Comparison of ENCODE assay signal across 23 cellular contexts in genomic region chr19:50821622-50822021, GRCh38. TPM values are rescaled to one million over a fixed set of nuclear protein-coding genes. Genes with fewer than 3 reads are reported as not detected.
"Had no signal": no experiment of that assay in that cellular context is flagged by ENCODE, and none has a peak within 500 bp of the region (broad histone marks: within the 10 kb centered on the region; RNA-seq: fewer than 3 reads in every experiment).

No MANE protein-coding gene starts in this region.

- ATAC-seq: activated CD8-positive, alpha-beta T cell treated with anti-CD3 and anti-CD28 coated beads for 36 hours; activated T-helper 17 cell treated with anti-CD3 and anti-CD28 coated beads, Interleukin-2, amount 50 U/mL, for 72 hours; foreskin keratinocyte; lower lobe of right lung; psoas muscle had no signal

- H3K4me1 ChIP-seq: foreskin keratinocyte, psoas muscle had no signal

- H3K9me3 ChIP-seq: lower lobe of right lung, psoas muscle, vagina had no signal

- H3K4me3 ChIP-seq: lower lobe of right lung, psoas muscle, tibial nerve, vagina had no signal

- DNase-seq: activated CD4-positive, alpha-beta T cell treated with anti-CD3 and anti-CD28 coated beads, Interleukin-2, amount 10 ng/mL, durations not matched to agents 24 days and 14 days; activated CD8-positive, alpha-beta T cell treated with anti-CD3 and anti-CD28 coated beads for 36 hours; activated naive CD4-positive, alpha-beta T cell; activated naive CD8-positive, alpha-beta T cell treated with anti-CD3 and anti-CD28 coated beads for 36 hours; activated T-cell treated with anti-CD3 and anti-CD28 coated beads, Interleukin-2, amount 50 U/mL, for 1 hour; foreskin keratinocyte; hypothalamus; islet precursor cell; lower lobe of right lung; right cardiac atrium; stimulated activated CD4-positive, alpha-beta T cell treated with anti-CD3 and anti-CD28 coated beads, Interleukin-2, amount 100 ng/mL, for 24 hours; T1000 had no signal

- FAIRE-seq: colon had no signal

- H3K36me3 ChIP-seq: lower lobe of right lung, tibial nerve, vagina had no signal

- H3K27me3 ChIP-seq: vagina had no signal

- H3K27ac ChIP-seq: foreskin keratinocyte, lower lobe of right lung, psoas muscle, tibial nerve, vagina had no signal

RNA-seq across cellular contexts. Expression of gene KLK1, which starts 2.0 kb away (rescaled TPM):
- total RNA-seq: fibroblast of lung, osteocyte, skeletal muscle tissue, vagina had no signal
- polyA plus RNA-seq: fibroblast of lung had no signal

RNA-seq across cellular contexts. Expression of gene KLK15, which starts 11.8 kb away (rescaled TPM):
- total RNA-seq: activated CD4-positive, alpha-beta T cell treated with anti-CD3 and anti-CD28 coated beads, Interleukin-2, amount 10 ng/mL, durations not matched to agents 24 days and 14 days; activated CD8-positive, alpha-beta T cell treated with anti-CD3 and anti-CD28 coated beads for 36 hours; activated naive CD8-positive, alpha-beta T cell treated with anti-CD3 and anti-CD28 coated beads for 36 hours; activated T-helper 17 cell treated with anti-CD3 and anti-CD28 coated beads, Interleukin-2, amount 50 U/mL, for 72 hours; endodermal cell; epithelial cell of proximal tubule; fibroblast of lung; foreskin keratinocyte; lower lobe of right lung; neural crest cell; osteocyte; psoas muscle; right cardiac atrium; skeletal muscle tissue; tibial nerve; vagina had no signal
- polyA plus RNA-seq: fibroblast of lung, foreskin keratinocyte, psoas muscle, right cardiac atrium had no signal

RNA-seq across cellular contexts. Expression of gene ACP4, which starts 31.4 kb away (rescaled TPM):
- total RNA-seq: activated CD4-positive, alpha-beta T cell treated with anti-CD3 and anti-CD28 coated beads, Interleukin-2, amount 10 ng/mL, durations not matched to agents 24 days and 14 days; activated CD8-positive, alpha-beta T cell treated with anti-CD3 and anti-CD28 coated beads for 36 hours; activated naive CD8-positive, alpha-beta T cell treated with anti-CD3 and anti-CD28 coated beads for 36 hours; activated T-helper 17 cell treated with anti-CD3 and anti-CD28 coated beads, Interleukin-2, amount 50 U/mL, for 72 hours; endodermal cell; epithelial cell of proximal tubule; fibroblast of lung; foreskin keratinocyte; lower lobe of right lung; neural crest cell; osteocyte; psoas muscle; right cardiac atrium; skeletal muscle tissue; tibial nerve; vagina had no signal
- polyA plus RNA-seq: fibroblast of lung, foreskin keratinocyte, psoas muscle, right cardiac atrium had no signal

RNA-seq across cellular contexts. Expression of gene KLK3, which starts 33.1 kb away (rescaled TPM):
- total RNA-seq: activated CD4-positive, alpha-beta T cell treated with anti-CD3 and anti-CD28 coated beads, Interleukin-2, amount 10 ng/mL, durations not matched to agents 24 days and 14 days; activated CD8-positive, alpha-beta T cell treated with anti-CD3 and anti-CD28 coated beads for 36 hours; activated naive CD8-positive, alpha-beta T cell treated with anti-CD3 and anti-CD28 coated beads for 36 hours; activated T-helper 17 cell treated with anti-CD3 and anti-CD28 coated beads, Interleukin-2, amount 50 U/mL, for 72 hours; endodermal cell; epithelial cell of proximal tubule; fibroblast of lung; foreskin keratinocyte; lower lobe of right lung; neural crest cell; osteocyte; psoas muscle; right cardiac atrium; skeletal muscle tissue; tibial nerve; vagina had no signal
- polyA plus RNA-seq: fibroblast of lung, foreskin keratinocyte, psoas muscle, right cardiac atrium had no signal

RNA-seq across cellular contexts. Expression of gene GPR32, which starts 51.4 kb away (rescaled TPM):
- total RNA-seq: activated CD4-positive, alpha-beta T cell treated with anti-CD3 and anti-CD28 coated beads, Interleukin-2, amount 10 ng/mL, durations not matched to agents 24 days and 14 days; activated CD8-positive, alpha-beta T cell treated with anti-CD3 and anti-CD28 coated beads for 36 hours; activated naive CD8-positive, alpha-beta T cell treated with anti-CD3 and anti-CD28 coated beads for 36 hours; activated T-helper 17 cell treated with anti-CD3 and anti-CD28 coated beads, Interleukin-2, amount 50 U/mL, for 72 hours; endodermal cell; epithelial cell of proximal tubule; fibroblast of lung; foreskin keratinocyte; lower lobe of right lung; neural crest cell; osteocyte; psoas muscle; right cardiac atrium; skeletal muscle tissue; tibial nerve; vagina had no signal
- polyA plus RNA-seq: fibroblast of lung, foreskin keratinocyte, psoas muscle, right cardiac atrium had no signal
